ENCODE assay signal across 1 cellular context in genomic region chr3:122247087-122247824, GRCh38.
TF ChIP-seq lines count a peak whose summit lies in the region.

No MANE protein-coding gene starts in this region.

TF ChIP-seq in GM23338, 12 proteins besides CTCF, POLR2A, EP300 and RAD21 (continued from another document):
- TF ChIP-seq, protein P1, sequence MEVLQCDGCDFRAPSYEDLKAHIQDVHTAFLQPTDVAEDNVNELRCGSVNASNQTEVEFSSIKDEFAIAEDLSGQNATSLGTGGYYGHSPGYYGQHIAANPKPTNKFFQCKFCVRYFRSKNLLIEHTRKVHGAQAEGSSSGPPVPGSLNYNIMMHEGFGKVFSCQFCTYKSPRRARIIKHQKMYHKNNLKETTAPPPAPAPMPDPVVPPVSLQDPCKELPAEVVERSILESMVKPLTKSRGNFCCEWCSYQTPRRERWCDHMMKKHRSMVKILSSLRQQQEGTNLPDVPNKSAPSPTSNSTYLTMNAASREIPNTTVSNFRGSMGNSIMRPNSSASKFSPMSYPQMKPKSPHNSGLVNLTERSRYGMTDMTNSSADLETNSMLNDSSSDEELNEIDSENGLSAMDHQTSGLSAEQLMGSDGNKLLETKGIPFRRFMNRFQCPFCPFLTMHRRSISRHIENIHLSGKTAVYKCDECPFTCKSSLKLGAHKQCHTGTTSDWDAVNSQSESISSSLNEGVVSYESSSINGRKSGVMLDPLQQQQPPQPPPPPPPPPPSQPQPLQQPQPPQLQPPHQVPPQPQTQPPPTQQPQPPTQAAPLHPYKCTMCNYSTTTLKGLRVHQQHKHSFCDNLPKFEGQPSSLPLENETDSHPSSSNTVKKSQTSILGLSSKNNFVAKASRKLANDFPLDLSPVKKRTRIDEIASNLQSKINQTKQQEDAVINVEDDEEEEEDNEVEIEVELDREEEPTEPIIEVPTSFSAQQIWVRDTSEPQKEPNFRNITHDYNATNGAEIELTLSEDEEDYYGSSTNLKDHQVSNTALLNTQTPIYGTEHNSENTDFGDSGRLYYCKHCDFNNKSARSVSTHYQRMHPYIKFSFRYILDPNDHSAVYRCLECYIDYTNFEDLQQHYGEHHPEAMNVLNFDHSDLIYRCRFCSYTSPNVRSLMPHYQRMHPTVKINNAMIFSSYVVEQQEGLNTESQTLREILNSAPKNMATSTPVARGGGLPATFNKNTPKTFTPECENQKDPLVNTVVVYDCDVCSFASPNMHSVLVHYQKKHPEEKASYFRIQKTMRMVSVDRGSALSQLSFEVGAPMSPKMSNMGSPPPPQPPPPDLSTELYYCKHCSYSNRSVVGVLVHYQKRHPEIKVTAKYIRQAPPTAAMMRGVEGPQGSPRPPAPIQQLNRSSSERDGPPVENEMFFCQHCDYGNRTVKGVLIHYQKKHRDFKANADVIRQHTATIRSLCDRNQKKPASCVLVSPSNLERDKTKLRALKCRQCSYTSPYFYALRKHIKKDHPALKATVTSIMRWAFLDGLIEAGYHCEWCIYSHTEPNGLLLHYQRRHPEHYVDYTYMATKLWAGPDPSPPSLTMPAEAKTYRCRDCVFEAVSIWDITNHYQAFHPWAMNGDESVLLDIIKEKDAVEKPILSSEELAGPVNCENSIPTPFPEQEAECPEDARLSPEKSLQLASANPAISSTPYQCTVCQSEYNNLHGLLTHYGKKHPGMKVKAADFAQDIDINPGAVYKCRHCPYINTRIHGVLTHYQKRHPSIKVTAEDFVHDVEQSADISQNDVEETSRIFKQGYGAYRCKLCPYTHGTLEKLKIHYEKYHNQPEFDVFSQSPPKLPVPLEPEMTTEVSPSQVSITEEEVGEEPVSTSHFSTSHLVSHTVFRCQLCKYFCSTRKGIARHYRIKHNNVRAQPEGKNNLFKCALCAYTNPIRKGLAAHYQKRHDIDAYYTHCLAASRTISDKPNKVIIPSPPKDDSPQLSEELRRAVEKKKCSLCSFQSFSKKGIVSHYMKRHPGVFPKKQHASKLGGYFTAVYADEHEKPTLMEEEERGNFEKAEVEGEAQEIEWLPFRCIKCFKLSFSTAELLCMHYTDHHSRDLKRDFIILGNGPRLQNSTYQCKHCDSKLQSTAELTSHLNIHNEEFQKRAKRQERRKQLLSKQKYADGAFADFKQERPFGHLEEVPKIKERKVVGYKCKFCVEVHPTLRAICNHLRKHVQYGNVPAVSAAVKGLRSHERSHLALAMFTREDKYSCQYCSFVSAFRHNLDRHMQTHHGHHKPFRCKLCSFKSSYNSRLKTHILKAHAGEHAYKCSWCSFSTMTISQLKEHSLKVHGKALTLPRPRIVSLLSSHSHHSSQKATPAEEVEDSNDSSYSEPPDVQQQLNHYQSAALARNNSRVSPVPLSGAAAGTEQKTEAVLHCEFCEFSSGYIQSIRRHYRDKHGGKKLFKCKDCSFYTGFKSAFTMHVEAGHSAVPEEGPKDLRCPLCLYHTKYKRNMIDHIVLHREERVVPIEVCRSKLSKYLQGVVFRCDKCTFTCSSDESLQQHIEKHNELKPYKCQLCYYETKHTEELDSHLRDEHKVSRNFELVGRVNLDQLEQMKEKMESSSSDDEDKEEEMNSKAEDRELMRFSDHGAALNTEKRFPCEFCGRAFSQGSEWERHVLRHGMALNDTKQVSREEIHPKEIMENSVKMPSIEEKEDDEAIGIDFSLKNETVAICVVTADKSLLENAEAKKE (CRISPR knock-in tag; IDR thresholded peaks at IDR 0.05): no peak
- TF ChIP-seq ZNF114 (CRISPR knock-in tag; IDR thresholded peaks at IDR 0.05) (no peak), CREB1 (CRISPR knock-in tag; IDR thresholded peaks at IDR 0.05; ENCODE audit: low read depth) (no peak), POLR2AphosphoS5 (IDR thresholded peaks at IDR 0.05; ENCODE audit: low read depth) (no peak), NANOG (IDR thresholded peaks at IDR 0.05; ENCODE audit: borderline replicate concordance) (no peak), EZH2phosphoT487 (IDR thresholded peaks at IDR 0.05; ENCODE audit: unreplicated experiment) (no peak), JUNB (IDR thresholded peaks at IDR 0.05; ENCODE audit: unreplicated experiment) (no peak), ZNF331 (CRISPR knock-in tag; IDR thresholded peaks at IDR 0.05; ENCODE audit: low read depth) (no peak), ETS1 (IDR thresholded peaks at IDR 0.05) (no peak), EZH2 (IDR thresholded peaks at IDR 0.05; ENCODE audit: low read depth, unreplicated experiment) (no peak)
